ENCODE assay signal across 9 cellular contexts in the genomic region with DNA sequence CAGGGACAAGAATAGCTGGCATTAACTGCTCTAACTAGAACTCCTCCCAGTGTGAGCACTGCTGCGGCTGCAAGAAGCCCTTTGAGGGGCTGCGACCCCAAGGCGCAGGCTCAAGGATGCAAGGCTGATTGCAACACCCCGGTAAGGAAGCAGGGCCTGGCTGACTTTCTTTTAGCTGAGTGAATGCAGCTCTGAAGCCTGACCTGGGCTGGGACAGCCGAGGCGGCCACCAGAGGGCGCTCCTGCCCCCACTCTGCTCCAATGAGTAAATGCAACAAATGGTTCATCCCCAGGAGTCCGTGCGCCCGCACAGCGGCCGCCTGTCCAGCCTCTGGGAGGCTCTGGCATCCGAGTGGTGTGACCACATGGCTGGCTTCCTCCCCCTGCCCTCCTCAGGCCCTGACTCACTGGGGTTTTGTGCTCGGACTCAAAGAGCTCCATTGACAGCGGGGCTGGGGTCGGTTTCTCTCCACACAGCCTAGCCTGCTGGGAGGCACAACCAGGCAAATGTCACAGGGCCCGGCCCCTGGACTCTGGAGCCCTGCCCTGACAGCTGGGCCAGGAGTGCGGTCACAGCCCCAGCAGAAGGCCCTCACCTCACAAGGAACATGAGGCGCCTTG. TPM values are rescaled to one million over a fixed set of nuclear protein-coding genes. Genes with fewer than 3 reads are reported as not detected.
A peak's percentile ranks its signal among the peaks of the same experiment; 100 is the strongest.
DNase-seq lines count a peak whose midpoint lies in the region; ATAC-seq and TF ChIP-seq lines count a peak whose summit lies in the region.
"Had no signal": no experiment of that assay in that cellular context is flagged by ENCODE, and none has a peak within 500 bp of the region (broad histone marks: within the 10 kb centered on the region; RNA-seq: fewer than 3 reads in every experiment).

A gene with protein sequence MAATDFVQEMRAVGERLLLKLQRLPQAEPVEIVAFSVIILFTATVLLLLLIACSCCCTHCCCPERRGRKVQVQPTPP (plus strand): TSS at position 572 of the 621 bp plus-strand sequence. CDS start 6,768 bp downstream, outside the sequence.

- no peak within 1 kb of the TSS for H2AFZ ChIP-seq in OCI-LY7 (ENCODE audit: low read length)

- H3K9me3 ChIP-seq in OCI-LY7 (ENCODE audit: low read length), result no peaks in the 10 kb centered on the region
- no peaks in the 10 kb centered on the region for H3K9me3 ChIP-seq in mucosa of descending colon

- CTCF ChIA-PET in OCI-LY7 (lab: Charles Lee; ENCODE audit: unreplicated experiment), result interaction anchor here (0.6 to 2.4 kb wide), 17 partner anchors 11 to 366 kb away, joined by 3 to 35 read pairs (median 4); a partner anchor contains a TSS

- H4K20me1 ChIP-seq in OCI-LY7 (ENCODE audit: insufficient read depth, low read length), result no peaks in the 10 kb centered on the region

- H3K4me3 ChIP-seq in OCI-LY7 (ENCODE audit: low read depth, low read length, poor library complexity, severe bottlenecking), result no peak within 1 kb of the TSS
- H3K4me3 ChIP-seq in epithelial cell of esophagus (ENCODE audit: low read length), result no peak within 1 kb of the TSS
- no peak within 1 kb of the TSS for H3K4me3 ChIP-seq in mucosa of descending colon

- peak; percentile 63 for ATAC-seq in HG02678 (IDR thresholded peaks at IDR 0.05; ENCODE audit: unreplicated experiment)
- ATAC-seq in mucosa of descending colon, result peak; percentile 74
- ATAC-seq in HG02970 (IDR thresholded peaks at IDR 0.05; ENCODE audit: low FRiP score, unreplicated experiment), result no peak

- H3K4me1 ChIP-seq in OCI-LY7 (ENCODE audit: insufficient read depth, low read length, poor library complexity, severe bottlenecking) (peaks cover 22% of the 10 kb centered on the region), mucosa of descending colon (ENCODE audit: low read depth) (peaks cover 37% of the 10 kb centered on the region)

- BruUV-seq in OCI-LY7 (replicated peaks; lab: Mats Ljungman, UMichigan), result no TSS peak

- H3K27ac ChIP-seq in OCI-LY7 (ENCODE audit: low read depth, low read length, poor library complexity, severe bottlenecking), result peak within 1 kb of the TSS; percentile 23

- no peaks in the 10 kb centered on the region for H3K9me2 ChIP-seq in OCI-LY7 (ENCODE audit: insufficient read depth, low read length)

- peak within 1 kb of the TSS; percentile 48 for H3K4me2 ChIP-seq in OCI-LY7 (ENCODE audit: low read length)

- intact Hi-C loops in OCI-LY7 (cut with micrococcal nuclease; ENCODE audit: unreplicated experiment) (loop anchor here (1.0 to 5.0 kb wide), 4 partner anchors 20 to 114 kb away; a partner anchor contains a TSS), mucosa of descending colon (cut with DNase I, micrococcal nuclease) (loop anchor here in 1 of 2 donors (5.0 kb wide), 1 partner anchor 119 kb away; no protein-coding TSS in a partner anchor)

- H3K36me3 ChIP-seq in OCI-LY7 (ENCODE audit: insufficient read depth, low read length), result peaks cover 22% of the 10 kb centered on the region; the same call in 1 of the 2 replicates
- H3K36me3 ChIP-seq in mucosa of descending colon (ENCODE audit: low read depth), result no peaks in the 10 kb centered on the region

- TF ChIP-seq CTCF in OCI-LY7 (conservative IDR thresholded peaks at IDR 0.05; ENCODE audit: low read length), result peak; percentile 99
- peak; percentile 96 for TF ChIP-seq CTCF in epithelial cell of esophagus (IDR thresholded peaks at IDR 0.05; ENCODE audit: insufficient read depth, low read depth, low read length, missing control alignments)
- TF ChIP-seq CTCF in mucosa of descending colon (IDR thresholded peaks at IDR 0.05), result peak; percentile 94

- DNase-seq in Caki2 (ENCODE audit: low read depth) (peak; percentile 84), OCI-LY7 (ENCODE audit: low spot score) (peak; percentile 87), activated T-cell treated with anti-CD3 and anti-CD28 coated beads for 4 hours (peak; percentile 75), epithelial cell of esophagus (ENCODE audit: low read depth) (peak; percentile 82), mucosa of descending colon (peak; percentile 87 to 92 (median 92))
- DNase-seq in stimulated activated CD8-positive, alpha-beta memory T cell treated with anti-CD3 and anti-CD28 coated beads, Interleukin-15, amount 100 ng/mL, for 24 hours (ENCODE audit: low read depth), result peak; percentile 78

- no peaks in the 10 kb centered on the region for H3K79me2 ChIP-seq in OCI-LY7 (ENCODE audit: insufficient read depth, low read depth, low read length)

- POLR2A ChIA-PET in OCI-LY7 (lab: Charles Lee), result interaction anchor here (1.0 to 2.0 kb wide), 6 partner anchors 30 to 147 kb away, joined by 4 to 5 read pairs (median 4); a partner anchor contains a TSS

- in situ Hi-C loops in Caki2 (cut with HindIII; ENCODE audit: low pct_unique_long_range_greater_than_20kb, low sequenced_read_pairs), result no loop called here

RNA-seq across cellular contexts. Expression of the gene that starts here (rescaled TPM):
- not detected in 2 replicates for total RNA-seq in Caki2 (2014; rRNA removed; shearing (Covaris generic); ENCODE audit: low replicate concordance)
- total RNA-seq in OCI-LY7 (2014; rRNA removed; shearing (Covaris generic)), result 0.06 TPM in 1 of 2 replicates, not detected in the other
- not detected in 2 replicates for total RNA-seq in OCI-LY7 (2022)
- total RNA-seq in mucosa of descending colon, result 10 to 100 TPM; 20.7 to 41.6 (median 27.5) TPM
- total RNA-seq: glomerular endothelial cell had no signal

Comparison
In these comparisons a context has a peak if more than half of its experiments do, and no peak if none do; other contexts are left out.
1. RNA of the gene that starts here (total RNA-seq): 20.7 to 41.6 TPM in mucosa of descending colon; 0.06 TPM in OCI-LY7 and not detected in Caki2; every median in the first group is over 10 times any median in the second.
2. Peak in DNase-seq in Caki2; RNA of the gene not detected or under 1 TPM.
3. Peak in DNase-seq, H3K27ac ChIP-seq and H3K4me2 ChIP-seq in OCI-LY7; RNA of the gene not detected or under 1 TPM.
4. Peak in every context shown above with its lines, with median percentiles within 50 percentile points of each other: DNase-seq and CTCF ChIP-seq.